23 cellular contexts compared by ENCODE assay signal in genomic region chr4:154435895-154436294, GRCh38.
DNase-seq lines count a peak whose midpoint lies in the region; ATAC-seq lines count a peak whose summit lies in the region.
"Had no signal": no experiment of that assay in that cellular context is flagged by ENCODE, and none has a peak within 500 bp of the region (broad histone marks: within the 10 kb centered on the region; RNA-seq: fewer than 3 reads in every experiment).

No MANE protein-coding gene starts in this region.

- H3K36me3 Mint-ChIP-seq in memory B cell: no peaks in the 10 kb centered on the region
- H3K36me3 Mint-ChIP-seq: T-cell had no signal

- no peaks in the 10 kb centered on the region for H3K4me1 Mint-ChIP-seq in memory B cell
- H3K4me1 Mint-ChIP-seq: T-cell had no signal

- H3K4me3 Mint-ChIP-seq in memory B cell: no peak overlapping the region
- H3K4me3 Mint-ChIP-seq: CD4-positive, alpha-beta T cell; T-cell had no signal

- H3K27ac Mint-ChIP-seq in memory B cell: no peak overlapping the region
- H3K27ac Mint-ChIP-seq: CD4-positive, alpha-beta T cell; T-cell had no signal

- ATAC-seq in GM18870 (IDR thresholded peaks at IDR 0.05; ENCODE audit: unreplicated experiment) (peak; percentile 67), GM21529 (IDR thresholded peaks at IDR 0.05; ENCODE audit: unreplicated experiment) (peak; percentile 57), HG02870 (IDR thresholded peaks at IDR 0.05; ENCODE audit: unreplicated experiment) (peak; percentile 67), memory B cell (ENCODE audit: low read depth) (peak; percentile 37), HG03108 (IDR thresholded peaks at IDR 0.05; ENCODE audit: unreplicated experiment) (no peak)
- ATAC-seq: HepG2, T-cell had no signal

- peaks cover 3% of the 10 kb centered on the region for H3K27me3 Mint-ChIP-seq in memory B cell

- DNase-seq in memory B cell (ENCODE audit: low spot score in 2 of 2) (no peak), NCI-H146 treated with DMSO at 0.1 percent for 48 hours (lab: John Stamatoyannopoulos, UW; ENCODE audit: unreplicated experiment) (no peak)
- no peak for DNase-seq in activated T-cell treated with anti-CD3 and anti-CD28 coated beads, Interleukin-2, amount 50 U/mL, for 1 hour
- DNase-seq: CD4-positive, alpha-beta T cell; COR-L47; DMS79; H7; KBM-7; MM.1S; NCI-H1048; NCI-H1417 treated with DMSO at 0.1 percent for 48 hours; NCI-H187 treated with DMSO at 0.1 percent for 48 hours; NCI-H2107; NCI-H345; NCI-H524 treated with DMSO at 0.1 percent for 48 hours; NCI-H82; SJCRH30; T-cell had no signal

- no peaks in the 10 kb centered on the region for H3K9me3 Mint-ChIP-seq in memory B cell
- H3K9me3 Mint-ChIP-seq: CD4-positive, alpha-beta T cell; T-cell had no signal
